ENCODE assay signal across 8 cellular contexts in the genomic region with DNA sequence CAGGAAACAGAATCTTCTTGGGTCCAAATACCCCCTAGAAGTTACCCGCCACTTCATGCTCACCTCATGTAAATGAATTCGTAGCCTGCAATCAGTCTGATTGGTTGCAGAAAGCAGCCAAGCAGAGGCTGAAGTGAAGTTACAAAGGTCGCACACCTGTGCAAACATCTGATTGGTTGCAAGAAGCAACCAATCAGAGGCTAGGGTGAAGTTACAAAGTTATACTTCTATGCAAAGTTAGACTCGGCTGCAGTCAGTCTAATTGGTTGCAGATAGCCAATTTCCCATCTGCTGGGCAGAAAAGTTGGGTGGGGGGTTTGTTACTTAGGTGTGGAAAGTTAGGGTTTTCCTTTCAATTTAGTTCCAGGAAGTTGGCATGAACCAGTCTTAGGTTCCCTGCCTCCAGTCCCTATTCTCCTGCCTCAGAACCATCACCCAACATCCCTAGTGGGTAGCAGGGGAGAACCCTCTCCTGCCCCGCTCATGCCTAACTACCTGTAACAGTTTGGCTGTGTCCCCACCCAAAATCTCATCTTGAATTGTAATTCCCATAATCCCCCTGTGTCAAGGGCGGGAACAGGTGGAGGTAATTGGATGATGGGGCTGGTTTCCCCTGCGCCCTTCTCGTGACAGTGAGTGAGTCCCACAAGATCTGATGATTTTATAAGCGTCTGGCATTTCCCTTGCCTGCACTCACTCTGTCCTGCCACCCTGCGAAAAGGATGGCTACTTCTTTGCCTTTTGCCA. TPM values are rescaled to one million over a fixed set of nuclear protein-coding genes. Genes with fewer than 3 reads are reported as not detected.
A peak's percentile ranks its signal among the peaks of the same experiment; 100 is the strongest.
DNase-seq lines count a peak whose midpoint lies in the region; ATAC-seq, FAIRE-seq and TF ChIP-seq lines count a peak whose summit lies in the region.

No MANE protein-coding gene starts in this region.

- H3K36me3 ChIP-seq in heart left ventricle: no peaks in the 10 kb centered on the region
- H3K36me3 ChIP-seq in bronchial epithelial cell (ENCODE audit: control insufficient read depth, insufficient read depth, low read length): no peaks in the 10 kb centered on the region
- no peaks in the 10 kb centered on the region for H3K36me3 ChIP-seq in mesendoderm (ENCODE audit: control insufficient read depth, insufficient read depth, low read length)
- H3K36me3 ChIP-seq in vagina: no peaks in the 10 kb centered on the region

- H3K27me3 ChIP-seq in heart left ventricle (no peaks in the 10 kb centered on the region), bronchial epithelial cell (ENCODE audit: control insufficient read depth, insufficient read depth, low read length) (no peaks in the 10 kb centered on the region), mesendoderm (ENCODE audit: insufficient read depth, low read length, poor library complexity) (no peaks in the 10 kb centered on the region), vagina (no peaks in the 10 kb centered on the region)

- H3K27ac ChIP-seq in heart left ventricle (peak overlapping the region; percentile 87 to 98 (median 96)), mesendoderm (ENCODE audit: low read depth, low read length) (no peak overlapping the region), vagina (peak overlapping the region; percentile 95)

- TF ChIP-seq POLR2A in heart left ventricle (IDR thresholded peaks at IDR 0.05) (no peak), vagina (IDR thresholded peaks at IDR 0.05) (no peak)

- no peak overlapping the region for H4K8ac ChIP-seq in mesendoderm (ENCODE audit: low read depth, low read length)

- H3K79me2 ChIP-seq in mesendoderm (ENCODE audit: control insufficient read depth, insufficient read depth, low read length): no peaks in the 10 kb centered on the region

- H2BK5ac ChIP-seq in mesendoderm (ENCODE audit: low read length): no peak overlapping the region

- H3K4me2 ChIP-seq in mesendoderm (ENCODE audit: low read length): peak overlapping the region; percentile 37

- no peak overlapping the region for H2AK5ac ChIP-seq in mesendoderm (ENCODE audit: low read length)

- H3K18ac ChIP-seq in mesendoderm (ENCODE audit: low read length): no peak overlapping the region

- WGBS in heart left ventricle, 4 donors: 73 to 84% (median 78%) methylated on average over 10 of the region's 10 CpGs
- WGBS in mesendoderm (ENCODE audit: extremely low coverage, insufficient coverage, low lambda C conversion rate): no CpG with 5 or more reads among the region's 10 CpGs

- no peak for FAIRE-seq in bronchial epithelial cell (lab: Jason Lieb, UNC)

- intact Hi-C loops in heart left ventricle (cut with DNase I): loop anchor here in 6 of 10 donors (1.0 to 5.0 kb wide), 5 partner anchors 64 to 114 kb away; no protein-coding TSS in a partner anchor
- intact Hi-C loops in cardiac septum (cut with DNase I): no loop called here
- intact Hi-C loops in vagina (cut with DNase I): loop anchor here (5.0 kb wide), 1 partner anchor 69 kb away; no protein-coding TSS in a partner anchor

- peaks cover 1% of the 10 kb centered on the region for H3K79me1 ChIP-seq in mesendoderm (ENCODE audit: low read length)

- H2BK15ac ChIP-seq in mesendoderm (replicated peaks; ENCODE audit: low read depth): no peak overlapping the region

- H3K9ac ChIP-seq in mesendoderm (ENCODE audit: low read length): peak overlapping the region; percentile 93

- ATAC-seq in heart left ventricle (no peak), HG03095 (IDR thresholded peaks at IDR 0.05; ENCODE audit: unreplicated experiment) (no peak), GM18517 (IDR thresholded peaks at IDR 0.05; ENCODE audit: unreplicated experiment) (no peak)

- H3K56ac ChIP-seq in mesendoderm (ENCODE audit: low read length): peak overlapping the region; percentile 98

- H3K4me1 ChIP-seq in heart left ventricle (peaks cover 5 to 40% (median 31%) of the 10 kb centered on the region in 12 donors), mesendoderm (ENCODE audit: control insufficient read depth, low read depth, low read length) (peaks cover 3% of the 10 kb centered on the region), vagina (peaks cover 38% of the 10 kb centered on the region)

- H3K9me3 ChIP-seq in heart left ventricle: peaks cover 0 to 8% (median 0%) of the 10 kb centered on the region in 12 donors
- H3K9me3 ChIP-seq in vagina: no peaks in the 10 kb centered on the region

- DNase-seq in heart left ventricle (no peak), cardiac septum (ENCODE audit: low spot score) (no peak), bronchial epithelial cell (ENCODE audit: low read depth) (no peak), mesendoderm (no peak), vagina (ENCODE audit: extremely low spot score in 2 of 2) (no peak), NCI-H2171 treated with DMSO at 0.1 percent for 48 hours (lab: John Stamatoyannopoulos, UW) (no peak)

- no peak for TF ChIP-seq CTCF in heart left ventricle (IDR thresholded peaks at IDR 0.05)
- TF ChIP-seq CTCF in bronchial epithelial cell (IDR thresholded peaks at IDR 0.05; ENCODE audit: insufficient read depth, low read length, severe bottlenecking): no peak
- TF ChIP-seq CTCF in vagina (IDR thresholded peaks at IDR 0.05): no peak

- H3K4me3 ChIP-seq in heart left ventricle: peak overlapping the region in 11 of 12 donors; percentile 53 to 97 (median 86)
- peak overlapping the region; percentile 95 for H3K4me3 ChIP-seq in bronchial epithelial cell (ENCODE audit: low read depth, low read length)
- no peak overlapping the region for H3K4me3 ChIP-seq in mesendoderm (ENCODE audit: low read length)
- H3K4me3 ChIP-seq in vagina: peak overlapping the region; percentile 89 to 92

- no peak overlapping the region for H4K5ac ChIP-seq in mesendoderm (ENCODE audit: low read length)

- H3K4ac ChIP-seq in mesendoderm (ENCODE audit: low read depth, low read length): no peak overlapping the region

- no peak overlapping the region for H3K23ac ChIP-seq in mesendoderm (ENCODE audit: low read length)

- H2BK120ac ChIP-seq in mesendoderm (ENCODE audit: low read depth, low read length): no peak overlapping the region

RNA-seq across cellular contexts. Expression of a gene that starts 1.2 kb away (rescaled TPM):
- total RNA-seq in heart left ventricle: 10 to 100 TPM; 23.0 to 56.1 (median 30.5) TPM
- 10 to 100 TPM; 23.8 to 38.0 TPM for polyA plus RNA-seq in heart left ventricle
- 44.5 TPM for total RNA-seq in cardiac septum
- 4.5 and 4.9 TPM in 2 replicates for total RNA-seq in bronchial epithelial cell
- 4.1 TPM for polyA plus RNA-seq in mesendoderm (2013, experiment 1 of 2)
- 3.9 TPM for polyA plus RNA-seq in mesendoderm (2013, experiment 2 of 2)
- total RNA-seq in vagina: 18.9 TPM
